ENCODE assay signal across 8 cellular contexts in the genomic region with DNA sequence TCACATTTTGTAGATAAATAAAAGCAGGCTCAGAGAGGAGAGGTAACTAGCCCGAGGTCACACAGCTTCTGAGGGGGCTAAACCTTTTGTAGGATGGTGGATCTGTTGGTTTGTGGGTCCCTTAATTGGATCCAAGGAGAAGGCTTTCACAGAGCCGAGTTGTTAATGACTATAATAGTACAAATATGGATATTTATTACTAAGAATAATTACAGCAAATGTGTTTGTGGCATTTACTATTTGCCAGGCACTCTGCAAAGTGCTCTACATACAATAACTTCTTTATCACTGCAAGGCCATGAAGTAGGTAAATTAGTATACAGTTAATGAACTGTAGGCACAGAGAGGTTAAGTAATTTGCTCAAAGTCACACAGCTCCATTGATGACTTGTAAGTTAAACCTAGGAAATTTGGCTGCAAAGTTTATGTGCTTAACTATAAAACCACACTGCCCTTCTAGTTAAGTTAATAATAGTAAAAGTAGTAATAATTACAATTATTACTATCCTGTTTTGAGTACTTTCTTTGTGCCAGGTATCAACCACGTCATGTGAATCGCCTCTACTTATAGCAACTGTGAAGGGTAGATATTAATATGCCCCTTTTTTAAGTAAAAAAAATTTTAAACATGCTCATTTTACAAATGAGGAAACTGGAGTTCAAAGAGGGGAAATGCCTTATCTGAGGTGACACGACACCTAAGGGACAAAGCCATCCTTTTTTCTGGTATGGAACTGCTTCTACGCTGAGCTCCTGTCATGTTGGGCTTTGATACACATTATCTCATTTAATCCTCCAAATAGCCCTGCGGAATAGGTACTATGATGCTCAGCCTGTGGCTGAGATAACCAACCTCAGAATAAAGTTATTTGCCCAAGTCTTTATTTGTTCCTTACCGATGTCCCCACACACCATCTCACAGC. TPM values are rescaled to one million over a fixed set of nuclear protein-coding genes. Genes with fewer than 3 reads are reported as not detected.
DNase-seq lines count a peak whose midpoint lies in the region; ATAC-seq and TF ChIP-seq lines count a peak whose summit lies in the region.

No MANE protein-coding gene starts in this region.

- TF ChIP-seq CTCF in SK-N-SH (IDR thresholded peaks at IDR 0.05) = no peak
- TF ChIP-seq CTCF in esophagus muscularis mucosa (IDR thresholded peaks at IDR 0.05) = no peak
- TF ChIP-seq CTCF in prostate gland (IDR thresholded peaks at IDR 0.05) = no peak

- POLR2A ChIA-PET in SK-N-SH (lab: Yijun Ruan, JAX) = interaction anchor here (0.7 to 2.7 kb wide), 6 partner anchors 9 to 476 kb away, joined by 3 to 16 read pairs (median 6); no protein-coding TSS in a partner anchor

- H3K9me3 ChIP-seq in SK-N-SH (no peaks in the 10 kb centered on the region), esophagus muscularis mucosa (no peaks in the 10 kb centered on the region), prostate gland (no peaks in the 10 kb centered on the region)

- 77% methylated on average over 8 of the region's 8 CpGs for WGBS in SK-N-SH (ENCODE audit: low lambda C conversion rate)
- WGBS in esophagus muscularis mucosa = 74% methylated on average over 8 of the region's 8 CpGs
- WGBS in prostate gland = 72% methylated on average over 8 of the region's 8 CpGs

- H3K9me2 ChIP-seq in SK-N-SH = no peaks in the 10 kb centered on the region

- no peak for DNase-seq in SK-N-SH
- no peak for DNase-seq in esophagus muscularis mucosa (ENCODE audit: extremely low spot score)
- DNase-seq in prostate gland (ENCODE audit: low spot score) = no peak
- DNase-seq in Ammon's horn (ENCODE audit: low spot score) = no peak

- peak overlapping the region; percentile 86 for H2AFZ ChIP-seq in SK-N-SH (ENCODE audit: low read depth)

- CTCF ChIA-PET in SK-N-SH (lab: Yijun Ruan, JAX) = interaction anchor here (1.1 to 16.3 kb wide), 6 partner anchors 9 to 272 kb away, joined by 3 to 277 read pairs (median 6); no protein-coding TSS in a partner anchor

- intact Hi-C loops in esophagus muscularis mucosa (cut with DNase I) = loop anchor here (5.0 to 10.0 kb wide), 2 partner anchors 40 to 483 kb away; no protein-coding TSS in a partner anchor
- intact Hi-C loops in prostate gland (cut with DNase I) = loop anchor here (5.0 to 10.0 kb wide), 4 partner anchors 40 to 333 kb away; no protein-coding TSS in a partner anchor

- H3K9ac ChIP-seq in SK-N-SH = peak overlapping the region; percentile 75

- peak overlapping the region; percentile 90 to 95 for H3K27ac ChIP-seq in SK-N-SH (ENCODE audit: low read depth in 2 of 2, low read length in 1 of 2)
- H3K27ac ChIP-seq in esophagus muscularis mucosa (replicated peaks in 1 of 4) = peak overlapping the region; percentile 95 to 99 (median 97)
- peak overlapping the region; percentile 98 for H3K27ac ChIP-seq in prostate gland

- ATAC-seq in HG02840 (IDR thresholded peaks at IDR 0.05; ENCODE audit: low FRiP score, unreplicated experiment) = no peak
- ATAC-seq in GM21390 (IDR thresholded peaks at IDR 0.05; ENCODE audit: unreplicated experiment) = no peak
- ATAC-seq in HG03108 (IDR thresholded peaks at IDR 0.05; ENCODE audit: unreplicated experiment) = no peak

- H4K20me1 ChIP-seq in SK-N-SH (ENCODE audit: insufficient read depth) = peaks cover 10% of the 10 kb centered on the region

- TF ChIP-seq POLR2A in esophagus muscularis mucosa (IDR thresholded peaks at IDR 0.05; ENCODE audit: low read depth) (no peak), prostate gland (IDR thresholded peaks at IDR 0.05) (no peak)

- H3K27me3 ChIP-seq in SK-N-SH (ENCODE audit: insufficient read depth) = no peaks in the 10 kb centered on the region
- H3K27me3 ChIP-seq in esophagus muscularis mucosa = no peaks in the 10 kb centered on the region
- H3K27me3 ChIP-seq in prostate gland (replicated peaks; ENCODE audit: insufficient read depth) = no peaks in the 10 kb centered on the region

- H3K4me3 ChIP-seq in GM08714 (ENCODE audit: low read length) (peak overlapping the region; percentile 64; the same call in 1 of the 2 replicates), SK-N-SH (ENCODE audit: low read depth in 2 of 2, low read length in 1 of 2) (peak overlapping the region; percentile 39 to 49), esophagus muscularis mucosa (peak overlapping the region; percentile 49 to 59 (median 54)), prostate gland (peak overlapping the region; percentile 17 to 27)

- H3K4me2 ChIP-seq in SK-N-SH = peak overlapping the region; percentile 73

- TF ChIP-seq EP300 in SK-N-SH (IDR thresholded peaks at IDR 0.05; ENCODE audit: borderline replicate concordance in 1 of 2, low read depth in 1 of 2, low read length in 1 of 2) (no peak), esophagus muscularis mucosa (IDR thresholded peaks at IDR 0.05) (no peak)

- H3K4me1 ChIP-seq in SK-N-SH (ENCODE audit: control insufficient read depth in 1 of 2, insufficient read depth in 2 of 2, low read depth in 1 of 2, low read length in 1 of 2) (peaks cover 36 to 50% of the 10 kb centered on the region in 2 experiments), esophagus muscularis mucosa (peaks cover 58 to 68% (median 67%) of the 10 kb centered on the region in 4 donors), prostate gland (replicated peaks) (peaks cover 27% of the 10 kb centered on the region)

- TF ChIP-seq RAD21 in SK-N-SH (IDR thresholded peaks at IDR 0.05; ENCODE audit: low read length) = no peak

- peaks cover 11 to 17% of the 10 kb centered on the region in 2 experiments for H3K36me3 ChIP-seq in SK-N-SH (replicated peaks in 1 of 2; ENCODE audit: control insufficient read depth in 1 of 2, insufficient read depth in 2 of 2, low read length in 1 of 2)
- peaks cover 0 to 11% (median 9%) of the 10 kb centered on the region in 4 donors for H3K36me3 ChIP-seq in esophagus muscularis mucosa
- H3K36me3 ChIP-seq in prostate gland = no peaks in the 10 kb centered on the region

- peaks cover 31% of the 10 kb centered on the region for H3F3A ChIP-seq in SK-N-SH (replicated peaks; ENCODE audit: insufficient read depth)

- H3K79me2 ChIP-seq in SK-N-SH (ENCODE audit: insufficient read depth) = peaks cover 27% of the 10 kb centered on the region

TF ChIP-seq in SK-N-SH, 30 proteins besides CTCF, POLR2A, EP300 and RAD21:
- TF ChIP-seq SIN3A (IDR thresholded peaks at IDR 0.05; ENCODE audit: borderline replicate concordance, low read depth, low read length) = no peak
TF ChIP-seq in SK-N-SH: peak in this region for 0.

RNA-seq across cellular contexts. Expression of gene BHLHE40, which starts 8.4 kb away (rescaled TPM):
- polyA plus RNA-seq in SK-N-SH (2012; rRNA removed) = 47.2 and 62.2 TPM in 2 replicates
- polyA plus RNA-seq in SK-N-SH (2012; cell fraction: cytosol; rRNA removed) = 23.2 and 33.0 TPM in 2 replicates
- polyA plus RNA-seq in SK-N-SH (2012; cell fraction: nucleus; rRNA removed) = 211 and 257 TPM in 2 replicates
- total RNA-seq in esophagus muscularis mucosa = 100 to 1,000 TPM in 1 of 4 donors, 10 to 100 TPM in 2, 1 to 10 TPM in 1; 8.3 to 170 (median 19.4) TPM
- total RNA-seq in prostate gland = 10 to 100 TPM; 32.3 to 52.0 TPM
